8 cellular contexts compared by ENCODE assay signal in genomic region chr14:21267431-21267845, GRCh38. TPM values are rescaled to one million over a fixed set of nuclear protein-coding genes. Genes with fewer than 3 reads are reported as not detected.
DNase-seq lines count a peak whose midpoint lies in the region; ATAC-seq, FAIRE-seq and TF ChIP-seq lines count a peak whose summit lies in the region.

No MANE protein-coding gene starts in this region.

- peaks cover 63% of the 10 kb centered on the region for H3K79me2 ChIP-seq in fibroblast of lung (ENCODE audit: control insufficient read depth, insufficient read depth, low read length)

- H3K4me1 ChIP-seq in RWPE2 (ENCODE audit: insufficient read depth, poor library complexity, severe bottlenecking) (peaks cover 47% of the 10 kb centered on the region), fibroblast of lung (ENCODE audit: control insufficient read depth, extremely low read depth, insufficient read depth, low read length) (peaks cover 17% of the 10 kb centered on the region), gastrocnemius medialis (peaks cover 54 to 56% of the 10 kb centered on the region in 2 donors), mucosa of descending colon (ENCODE audit: low read depth) (peaks cover 44% of the 10 kb centered on the region)

- H3K4me3 ChIP-seq in RWPE2 (ENCODE audit: severe bottlenecking): peak overlapping the region; percentile 75
- H3K4me3 ChIP-seq in fibroblast of lung (replicated peaks in 1 of 4; ENCODE audit: control extremely low read depth in 1 of 4, insufficient read depth in 1 of 4, low read depth in 3 of 4, low read length in 4 of 4): peak overlapping the region; percentile 85 to 99 (median 89)
- H3K4me3 ChIP-seq in gastrocnemius medialis: peak overlapping the region; percentile 69 to 95 (median 81)
- no peak overlapping the region for H3K4me3 ChIP-seq in mucosa of descending colon

- peak overlapping the region; percentile 98 for H3K4me2 ChIP-seq in fibroblast of lung (ENCODE audit: extremely low read depth, insufficient read depth, low read length)

- FAIRE-seq in GM19239 (lab: Jason Lieb, UNC): peak; percentile 89

- DNase-seq in GM19239 (ENCODE audit: insufficient read length, low spot score) (no peak), RWPE2 (ENCODE audit: low spot score) (no peak), fibroblast of lung (ENCODE audit: low read depth in 2 of 2) (no peak), gastrocnemius medialis (no peak), EL (no peak), mucosa of descending colon (no peak), head of caudate nucleus (no peak), NCI-H1105 treated with DMSO at 0.1 percent for 48 hours (lab: John Stamatoyannopoulos, UW) (no peak)

- H3K36me3 ChIP-seq in RWPE2 (ENCODE audit: low read depth) (peaks cover 66% of the 10 kb centered on the region), fibroblast of lung (ENCODE audit: control insufficient read depth, insufficient read depth, low read length) (peaks cover 5% of the 10 kb centered on the region), gastrocnemius medialis (peaks cover 3 to 28% of the 10 kb centered on the region in 2 donors), mucosa of descending colon (ENCODE audit: low read depth) (peaks cover 7% of the 10 kb centered on the region)

- H4K20me1 ChIP-seq in fibroblast of lung (ENCODE audit: control insufficient read depth, extremely low read depth, insufficient read depth, low read length): peaks cover 14% of the 10 kb centered on the region

- no peak for ATAC-seq in RWPE2 (ENCODE audit: low read depth)
- no peak for ATAC-seq in gastrocnemius medialis
- ATAC-seq in mucosa of descending colon: no peak

- in situ Hi-C loops in gastrocnemius medialis (cut with MboI; ENCODE audit: low sequenced_read_pairs in 4 of 4): no loop called here

- H2AFZ ChIP-seq in fibroblast of lung (ENCODE audit: low read length): no peak overlapping the region

- no peak overlapping the region for H3K9ac ChIP-seq in fibroblast of lung (ENCODE audit: insufficient read depth, low read length)

- H3K9me3 ChIP-seq in RWPE2 (ENCODE audit: severe bottlenecking) (no peaks in the 10 kb centered on the region), fibroblast of lung (ENCODE audit: control insufficient read depth, insufficient read depth, low read depth, low read length) (no peaks in the 10 kb centered on the region), gastrocnemius medialis (no peaks in the 10 kb centered on the region), mucosa of descending colon (no peaks in the 10 kb centered on the region)

- intact Hi-C loops in gastrocnemius medialis (cut with DNase I; ENCODE audit: low total_unique reads): loop anchor here (2.0 to 10.0 kb wide), 7 partner anchors 41 to 935 kb away; partner anchors contain the start of genes CCNB1IP1, METTL3, RAB2B and RNASE4
- intact Hi-C loops in mucosa of descending colon (cut with DNase I, micrococcal nuclease): no loop called here
- intact Hi-C loops in head of caudate nucleus (cut with DNase I): loop anchor here (5.0 kb wide), 1 partner anchor 115 kb away; the partner anchor contains the start of gene SUPT16H

- H3K27ac ChIP-seq in RWPE2 (ENCODE audit: poor library complexity, severe bottlenecking) (peak overlapping the region; percentile 68), fibroblast of lung (ENCODE audit: insufficient read depth, low read length) (peak overlapping the region; percentile 98), gastrocnemius medialis (peak overlapping the region; percentile 92 to 99 (median 95))

- TF ChIP-seq POLR2A in gastrocnemius medialis (IDR thresholded peaks at IDR 0.05): no peak

- TF ChIP-seq CTCF in RWPE2 (IDR thresholded peaks at IDR 0.05; ENCODE audit: poor library complexity, severe bottlenecking) (no peak), fibroblast of lung (conservative IDR thresholded peaks at IDR 0.05 in 1 of 2, IDR thresholded peaks at IDR 0.05 in 1 of 2; ENCODE audit: low read depth in 1 of 2, low read length in 2 of 2) (no peak), gastrocnemius medialis (IDR thresholded peaks at IDR 0.05 in 4 of 5, conservative IDR thresholded peaks at IDR 0.05 in 1 of 5) (no peak), mucosa of descending colon (IDR thresholded peaks at IDR 0.05) (no peak)

- H3K27me3 ChIP-seq in RWPE2 (ENCODE audit: insufficient read depth, poor library complexity, severe bottlenecking) (no peaks in the 10 kb centered on the region), fibroblast of lung (ENCODE audit: control insufficient read depth, insufficient read depth, low read length) (no peaks in the 10 kb centered on the region), gastrocnemius medialis (no peaks in the 10 kb centered on the region)

RNA-seq across cellular contexts. Expression of gene HNRNPC, which starts 1.8 kb away (rescaled TPM):
- total RNA-seq in fibroblast of lung (671 and 885 TPM in 2 replicates), gastrocnemius medialis (100 to 1,000 TPM; 281 to 357 (median 318) TPM), mucosa of descending colon (100 to 1,000 TPM; 273 to 334 (median 312) TPM)
- 543 and 766 TPM in 2 replicates for polyA plus RNA-seq in fibroblast of lung
- 469 and 630 TPM in 2 replicates for polyA plus RNA-seq in fibroblast of lung (2012)
- 348 and 524 TPM in 2 replicates for polyA minus RNA-seq in fibroblast of lung (ENCODE audit: low replicate concordance)

RNA-seq across cellular contexts. Expression of gene RPGRIP1, which starts 12.4 kb away (rescaled TPM):
- under 0.01 TPM in 1 of 2 replicates, not detected in the other for total RNA-seq in fibroblast of lung
- polyA plus RNA-seq in fibroblast of lung: 0.32 TPM in 1 of 2 replicates, not detected in the other
- polyA plus RNA-seq in fibroblast of lung (2012): not detected in 2 replicates
- polyA minus RNA-seq in fibroblast of lung (ENCODE audit: low replicate concordance): not detected in 2 replicates
- total RNA-seq in gastrocnemius medialis: not detected
- total RNA-seq in mucosa of descending colon: under 1 TPM in 2 of 3 donors, not detected in 1; 0.09 to 0.20 TPM

Comparison
In these comparisons a context has a peak if more than half of its experiments do, and no peak if none do; other contexts are left out.
1. intact Hi-C loops: an anchor here in gastrocnemius medialis (2.0 to 10.0 kb wide) and head of caudate nucleus (5.0 kb wide); none called in mucosa of descending colon.